Comparison of ENCODE assay signal across 8 cellular contexts in the genomic region with DNA sequence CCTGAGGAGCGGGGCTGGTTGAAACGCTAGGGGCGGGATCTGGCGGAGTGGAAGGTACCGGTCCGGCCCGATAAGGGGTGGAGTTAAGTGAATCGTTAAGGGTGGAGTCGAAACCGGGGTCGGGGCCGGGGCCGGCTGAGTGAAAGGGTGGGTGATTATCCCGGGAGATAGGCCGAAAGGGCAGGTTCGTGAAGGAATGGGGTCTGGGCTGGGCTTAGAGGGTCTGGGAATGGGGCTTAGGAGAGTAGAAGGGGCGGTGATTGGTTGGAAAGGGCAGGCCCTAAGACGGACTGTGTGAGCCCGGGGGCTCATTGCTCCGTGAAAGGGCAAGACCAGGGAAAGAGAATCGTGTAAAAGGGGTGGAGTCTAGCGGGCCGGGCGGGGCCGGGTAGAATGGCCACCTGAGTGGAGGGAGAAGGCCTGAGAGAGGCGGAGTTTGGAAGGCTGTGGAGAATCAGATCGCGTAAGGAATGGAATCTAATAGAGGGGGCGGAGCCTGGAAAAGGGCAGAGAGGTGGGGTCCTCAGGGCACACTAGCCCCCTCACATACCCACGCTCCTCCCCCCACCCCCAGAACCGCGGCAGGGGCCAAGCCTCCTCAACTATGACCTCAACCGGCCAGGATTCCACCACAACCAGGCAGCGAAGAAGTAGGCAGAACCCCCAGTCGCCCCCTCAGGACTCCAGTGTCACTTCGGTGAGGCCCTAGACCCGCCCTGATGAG. TPM values are rescaled to one million over a fixed set of nuclear protein-coding genes. Genes with fewer than 3 reads are reported as not detected.
A peak's percentile ranks its signal among the peaks of the same experiment; 100 is the strongest.
DNase-seq lines count a peak whose midpoint lies in the region; ATAC-seq, FAIRE-seq and TF ChIP-seq lines count a peak whose summit lies in the region.

No MANE protein-coding gene starts in this region.

- no peaks in the 10 kb centered on the region for H3F3A ChIP-seq in smooth muscle cell (ENCODE audit: low read depth)

- peak overlapping the region; percentile 48 for H3K4me2 ChIP-seq in smooth muscle cell

- H3K27ac ChIP-seq in smooth muscle cell (ENCODE audit: low read depth) = peak overlapping the region; percentile 84

- FAIRE-seq in GM18507 (lab: Jason Lieb, UNC) = no peak

- no peaks in the 10 kb centered on the region for H3K27me3 Mint-ChIP-seq in T-helper 2 cell treated with Interferon-gamma antibody and Interleukin-4, amounts not matched to agents 5 μg/mL and 100 μg/mL, for 36 hours (ENCODE audit: low read depth)

- H3K9me3 Mint-ChIP-seq in T-helper 2 cell treated with Interferon-gamma antibody and Interleukin-4, amounts not matched to agents 5 μg/mL and 100 μg/mL, for 36 hours = no peaks in the 10 kb centered on the region

- no peak overlapping the region for H2AFZ ChIP-seq in smooth muscle cell (ENCODE audit: low read depth)

- TF ChIP-seq CTCF in smooth muscle cell (IDR thresholded peaks at IDR 0.05; ENCODE audit: borderline replicate concordance, insufficient read depth, poor library complexity, severe bottlenecking) = no peak

- H3K36me3 ChIP-seq in smooth muscle cell (ENCODE audit: low read depth) = no peaks in the 10 kb centered on the region

- H3K79me2 ChIP-seq in smooth muscle cell (ENCODE audit: low read depth) = no peaks in the 10 kb centered on the region

- peaks cover 11% of the 10 kb centered on the region for H3K4me1 Mint-ChIP-seq in T-helper 2 cell treated with Interferon-gamma antibody and Interleukin-4, amounts not matched to agents 5 μg/mL and 100 μg/mL, for 36 hours (ENCODE audit: low read depth)

- H3K9ac ChIP-seq in smooth muscle cell (ENCODE audit: low read depth) = peak overlapping the region; percentile 75

- WGBS in smooth muscle cell (ENCODE audit: low lambda C conversion rate) = 31% methylated on average over 29 of the region's 37 CpGs

- H3K4me3 ChIP-seq in smooth muscle cell = peak overlapping the region; percentile 44

- peak overlapping the region; percentile 99 for H3K27ac Mint-ChIP-seq in T-helper 2 cell treated with Interferon-gamma antibody and Interleukin-4, amounts not matched to agents 5 μg/mL and 100 μg/mL, for 36 hours

- H3K4me3 Mint-ChIP-seq in T-helper 2 cell treated with Interferon-gamma antibody and Interleukin-4, amounts not matched to agents 5 μg/mL and 100 μg/mL, for 36 hours = peak overlapping the region; percentile 92

- no peaks in the 10 kb centered on the region for H3K9me3 ChIP-seq in smooth muscle cell (replicated peaks; ENCODE audit: low read depth)

- H3K36me3 Mint-ChIP-seq in T-helper 2 cell treated with Interferon-gamma antibody and Interleukin-4, amounts not matched to agents 5 μg/mL and 100 μg/mL, for 36 hours (ENCODE audit: low read depth) = peaks cover 10% of the 10 kb centered on the region

- peak; percentile 37 for ATAC-seq in HG02943 (IDR thresholded peaks at IDR 0.05; ENCODE audit: low read depth, unreplicated experiment)

- DNase-seq in A172 (ENCODE audit: low spot score) = peak; percentile 79
- DNase-seq in GM18507 (ENCODE audit: extremely low spot score, insufficient read length, low read depth) = peak; percentile 35
- DNase-seq in NCI-H187 (lab: John Stamatoyannopoulos, UW) = peak; percentile 49 to 70
- DNase-seq in T-helper 2 cell treated with Interferon-gamma antibody and Interleukin-4, amounts not matched to agents 5 μg/mL and 100 μg/mL, for 36 hours (ENCODE audit: low spot score) = peak; percentile 75
- DNase-seq in brain pericyte (ENCODE audit: low read depth, low spot score) = peak; percentile 40
- DNase-seq in iPS-NIHi7 (ENCODE audit: extremely low spot score) = peak; percentile 78
- DNase-seq in smooth muscle cell (lab: John Stamatoyannopoulos, UW; ENCODE audit: unreplicated experiment) = peak; percentile 55

- H4K20me1 ChIP-seq in smooth muscle cell (ENCODE audit: low read depth) = no peaks in the 10 kb centered on the region

- H3K4me1 ChIP-seq in smooth muscle cell (ENCODE audit: low read depth) = no peaks in the 10 kb centered on the region

- H3K27me3 ChIP-seq in smooth muscle cell (ENCODE audit: low read depth) = no peaks in the 10 kb centered on the region

RNA-seq across cellular contexts. Expression of gene HDAC6, which starts 0.4 kb away (rescaled TPM):
- 38.8 and 41.5 TPM in 2 replicates for total RNA-seq in A172 (2014; rRNA removed; shearing (Covaris generic))
- total RNA-seq in smooth muscle cell = 46.0 and 76.1 TPM in 2 replicates
- 68.9 and 71.3 TPM in 2 replicates for polyA plus RNA-seq in smooth muscle cell

RNA-seq across cellular contexts. Expression of gene GATA1, which starts 15.9 kb away (rescaled TPM):
- not detected in 2 replicates for total RNA-seq in A172 (2014; rRNA removed; shearing (Covaris generic))
- total RNA-seq in smooth muscle cell = not detected in 2 replicates
- not detected in 2 replicates for polyA plus RNA-seq in smooth muscle cell

RNA-seq across cellular contexts. Expression of gene ERAS, which starts 24.1 kb away (rescaled TPM):
- total RNA-seq in A172 (2014; rRNA removed; shearing (Covaris generic)) = not detected in 2 replicates
- total RNA-seq in smooth muscle cell = not detected in 2 replicates
- not detected in 2 replicates for polyA plus RNA-seq in smooth muscle cell

RNA-seq across cellular contexts. Expression of gene PCSK1N, which starts 33.2 kb away (rescaled TPM):
- total RNA-seq in A172 (2014; rRNA removed; shearing (Covaris generic)) = 15.3 and 16.5 TPM in 2 replicates
- total RNA-seq in smooth muscle cell = 7.8 and 11.6 TPM in 2 replicates
- 14.4 and 51.9 TPM in 2 replicates for polyA plus RNA-seq in smooth muscle cell

RNA-seq across cellular contexts. Expression of gene GLOD5, which starts 40.7 kb away (rescaled TPM):
- not detected in 2 replicates for total RNA-seq in A172 (2014; rRNA removed; shearing (Covaris generic))
- not detected in 2 replicates for total RNA-seq in smooth muscle cell
- not detected in 2 replicates for polyA plus RNA-seq in smooth muscle cell

Comparison
In these comparisons a context has a peak if more than half of its experiments do, and no peak if none do; other contexts are left out.
1. Peak in every context shown above with its lines: DNase-seq, ATAC-seq, H3K4me3 ChIP-seq and H3K27ac ChIP-seq.